1 cellular context compared by ENCODE assay signal in genomic region chr19:3680939-3681338, GRCh38.
TF ChIP-seq lines count a peak whose summit lies in the region.

No MANE protein-coding gene starts in this region.

TF ChIP-seq in GM23338, 12 proteins besides CTCF, POLR2A, EP300 and RAD21 (continued from another document):
- TF ChIP-seq ETS1 (IDR thresholded peaks at IDR 0.05) (no peak), NANOG (IDR thresholded peaks at IDR 0.05; ENCODE audit: borderline replicate concordance) (no peak), EZH2 (IDR thresholded peaks at IDR 0.05; ENCODE audit: low read depth, unreplicated experiment) (no peak)
